Comparison of ENCODE assay signal across 21 cellular contexts in the genomic region with DNA sequence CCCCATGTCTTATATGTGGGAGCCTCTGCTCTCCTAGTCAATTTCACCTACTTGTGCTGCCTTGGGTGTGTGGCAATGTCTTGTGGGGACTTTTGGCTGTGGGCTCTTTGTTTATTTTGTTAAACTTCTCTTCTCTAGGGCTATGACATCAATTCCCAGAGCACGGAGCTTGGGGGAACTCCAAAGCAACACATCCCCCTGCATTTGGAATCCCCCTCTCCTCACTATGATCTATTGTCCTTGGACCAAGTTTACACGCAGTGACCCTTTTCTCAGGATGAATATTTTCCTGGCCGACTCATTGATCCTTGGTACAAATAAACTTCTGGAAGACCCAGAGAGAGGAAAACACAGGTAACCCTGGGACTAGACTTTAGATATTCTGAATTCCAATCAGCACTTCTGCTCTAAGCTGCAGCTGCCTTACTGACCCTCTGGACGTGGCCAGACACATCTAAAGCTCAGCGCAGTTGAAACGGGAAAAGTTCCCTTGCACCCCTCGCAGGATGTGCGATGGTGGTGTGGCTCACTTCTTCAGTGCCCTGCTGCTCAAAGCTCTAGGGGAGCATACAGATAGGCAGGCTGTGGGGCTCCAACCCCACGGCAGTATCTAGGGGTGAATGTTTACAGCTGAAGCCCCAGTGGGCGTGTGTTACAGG.
DNase-seq lines count a peak whose midpoint lies in the region; ATAC-seq and TF ChIP-seq lines count a peak whose summit lies in the region.
"Had no signal": no experiment of that assay in that cellular context is flagged by ENCODE, and none has a peak within 500 bp of the region (broad histone marks: within the 10 kb centered on the region; RNA-seq: fewer than 3 reads in every experiment).

No MANE protein-coding gene starts in this region.

- H3K9me3 Mint-ChIP-seq in natural killer cell treated with Interleukin-12 subunit alpha and Interleukin-12 subunit beta and Interleukin-15 and Interleukin-18, amount 100 ng/mL, for 72 hours = no peaks in the 10 kb centered on the region
- no peaks in the 10 kb centered on the region for H3K9me3 Mint-ChIP-seq in natural killer cell
- peaks cover 4% of the 10 kb centered on the region for H3K9me3 Mint-ChIP-seq in activated T-helper 17 cell treated with anti-CD3 and anti-CD28 coated beads, Interleukin-2, amount 50 U/mL, for 72 hours
- H3K9me3 Mint-ChIP-seq: CD4-positive, alpha-beta T cell had no signal

- ATAC-seq in natural killer cell treated with Interleukin-12 subunit alpha and Interleukin-12 subunit beta and Interleukin-15 and Interleukin-18, amount 100 ng/mL, for 72 hours = peak in 1 of 2 donors; percentile 31
- ATAC-seq in natural killer cell (no peak), GM18517 (IDR thresholded peaks at IDR 0.05; ENCODE audit: unreplicated experiment) (no peak)
- ATAC-seq in activated T-helper 17 cell treated with anti-CD3 and anti-CD28 coated beads, Interleukin-2, amount 50 U/mL, for 72 hours (replicated peaks) = no peak
- ATAC-seq: HCT116 had no signal

- peak overlapping the region; percentile 18 for H3K4me3 Mint-ChIP-seq in natural killer cell treated with Interleukin-12 subunit alpha and Interleukin-12 subunit beta and Interleukin-15 and Interleukin-18, amount 100 ng/mL, for 72 hours
- H3K4me3 Mint-ChIP-seq in natural killer cell = no peak overlapping the region
- H3K4me3 Mint-ChIP-seq in activated T-helper 17 cell treated with anti-CD3 and anti-CD28 coated beads, Interleukin-2, amount 50 U/mL, for 72 hours = no peak overlapping the region
- H3K4me3 Mint-ChIP-seq: CD4-positive, alpha-beta T cell had no signal

- no peak overlapping the region for H3K27ac Mint-ChIP-seq in natural killer cell treated with Interleukin-12 subunit alpha and Interleukin-12 subunit beta and Interleukin-15 and Interleukin-18, amount 100 ng/mL, for 72 hours
- H3K27ac Mint-ChIP-seq in natural killer cell = no peak overlapping the region
- peak overlapping the region; percentile 19 for H3K27ac Mint-ChIP-seq in activated T-helper 17 cell treated with anti-CD3 and anti-CD28 coated beads, Interleukin-2, amount 50 U/mL, for 72 hours
- H3K27ac Mint-ChIP-seq: CD4-positive, alpha-beta T cell had no signal

- intact Hi-C loops in natural killer cell (cut with micrococcal nuclease) = loop anchor here (5.0 kb wide), 1 partner anchor 157 kb away; no protein-coding TSS in a partner anchor
- intact Hi-C loops in posterior vena cava (cut with DNase I) = no loop called here

- H3K27me3 Mint-ChIP-seq in natural killer cell treated with Interleukin-12 subunit alpha and Interleukin-12 subunit beta and Interleukin-15 and Interleukin-18, amount 100 ng/mL, for 72 hours = peaks cover 22% of the 10 kb centered on the region in 2 donors
- H3K27me3 Mint-ChIP-seq in natural killer cell (ENCODE audit: low read depth in 2 of 2) = peaks cover 0 to 25% of the 10 kb centered on the region in 2 donors
- peaks cover 3% of the 10 kb centered on the region for H3K27me3 Mint-ChIP-seq in activated T-helper 17 cell treated with anti-CD3 and anti-CD28 coated beads, Interleukin-2, amount 50 U/mL, for 72 hours

- H3K36me3 Mint-ChIP-seq in natural killer cell treated with Interleukin-12 subunit alpha and Interleukin-12 subunit beta and Interleukin-15 and Interleukin-18, amount 100 ng/mL, for 72 hours = no peaks in the 10 kb centered on the region
- no peaks in the 10 kb centered on the region for H3K36me3 Mint-ChIP-seq in natural killer cell
- H3K36me3 Mint-ChIP-seq in activated T-helper 17 cell treated with anti-CD3 and anti-CD28 coated beads, Interleukin-2, amount 50 U/mL, for 72 hours (ENCODE audit: low read depth) = no peaks in the 10 kb centered on the region

- peaks cover 5 to 7% of the 10 kb centered on the region in 2 donors for H3K4me1 Mint-ChIP-seq in natural killer cell treated with Interleukin-12 subunit alpha and Interleukin-12 subunit beta and Interleukin-15 and Interleukin-18, amount 100 ng/mL, for 72 hours (ENCODE audit: low read depth in 2 of 2)
- no peaks in the 10 kb centered on the region for H3K4me1 Mint-ChIP-seq in natural killer cell
- H3K4me1 Mint-ChIP-seq in activated T-helper 17 cell treated with anti-CD3 and anti-CD28 coated beads, Interleukin-2, amount 50 U/mL, for 72 hours = no peaks in the 10 kb centered on the region

- TF ChIP-seq CTCF in natural killer cell (IDR thresholded peaks at IDR 0.05) (no peak), GM20000 (IDR thresholded peaks at IDR 0.05; ENCODE audit: extremely low read depth, missing control alignments) (no peak)

- DNase-seq in natural killer cell treated with Interleukin-12 subunit alpha and Interleukin-12 subunit beta and Interleukin-15 and Interleukin-18, amount 100 ng/mL, for 72 hours (ENCODE audit: low spot score) = no peak
- DNase-seq in natural killer cell = no peak
- DNase-seq in GM20000 (ENCODE audit: low spot score) = peak; percentile 31
- no peak for DNase-seq in activated effector memory CD4-positive, alpha-beta T cell treated with anti-CD3 and anti-CD28 coated beads, Interleukin-2, amount 50 U/mL, for 16 hours
- DNase-seq in putamen (ENCODE audit: low spot score) = no peak
- DNase-seq in posterior vena cava (ENCODE audit: low spot score) = no peak
- DNase-seq: 8988T; Caco-2; CD4-positive, alpha-beta T cell; DMS153; GOT3; NCI-H1417; NCI-H187 treated with DMSO at 0.1 percent for 48 hours; NCI-H2227 treated with DMSO at 0.1 percent for 48 hours; NCI-H510A treated with DMSO at 0.1 percent for 48 hours; NCI-H82; OCI-M1; Right ventricle myocardium superior had no signal
